In genomic region chr7:138701312-138701923, GRCh38 we compare ENCODE assay signal across 21 cellular contexts. TPM values are rescaled to one million over a fixed set of nuclear protein-coding genes. Genes with fewer than 3 reads are reported as not detected.
DNase-seq lines count a peak whose midpoint lies in the region; ATAC-seq, FAIRE-seq and TF ChIP-seq lines count a peak whose summit lies in the region.
"Had no signal": no experiment of that assay in that cellular context is flagged by ENCODE, and none has a peak within 500 bp of the region (broad histone marks: within the 10 kb centered on the region; RNA-seq: fewer than 3 reads in every experiment).

Gene SVOPL, minus strand, starts transcription at chr7:138701362. Its CDS starts 22,317 bp downstream, at chr7:138679045.

- H3K27ac Mint-ChIP-seq in T-helper 17 cell: no peak within 1 kb of the TSS
- no peak within 1 kb of the TSS for H3K27ac Mint-ChIP-seq in CD4-positive, alpha-beta T cell
- H3K27ac Mint-ChIP-seq: CD4-positive, CD25-positive, alpha-beta regulatory T cell; IgD-negative memory B cell had no signal

- H3K9ac ChIP-seq in H1 (replicated peaks in 1 of 4; ENCODE audit: extremely low read depth in 1 of 4, low read depth in 3 of 4, low read length in 3 of 4): no peak within 1 kb of the TSS

- POLR2A ChIA-PET in H1 (lab: Charles Lee; ENCODE audit: partially characterized antibody): interaction anchor here (0.7 kb wide), 1 partner anchor 78 kb away, joined by 3 read pairs; no protein-coding TSS in a partner anchor
- POLR2A ChIA-PET in CD4-positive, alpha-beta T cell (lab: Charles Lee): no interaction called here

- no peak within 1 kb of the TSS for H4K5ac ChIP-seq in H1 (ENCODE audit: insufficient read length, low read depth, low read length)

- H2BK120ac ChIP-seq in H1 (replicated peaks; ENCODE audit: low read depth, low read length): no peak within 1 kb of the TSS

- H2AK5ac ChIP-seq in H1 (ENCODE audit: low read depth, low read length): no peak within 1 kb of the TSS

- H3K14ac ChIP-seq in H1 (ENCODE audit: insufficient read length): no peak within 1 kb of the TSS

- H3K79me2 ChIP-seq in H1 (ENCODE audit: control insufficient read depth in 1 of 2, insufficient read depth in 2 of 2, low read length in 2 of 2): no peaks in the 10 kb centered on the region

- FAIRE-seq in H1 (lab: Jason Lieb, UNC): no peak
- FAIRE-seq: A204.1, GM12892, HepG2 had no signal

- no peak within 1 kb of the TSS for H4K91ac ChIP-seq in H1 (replicated peaks; ENCODE audit: insufficient read length, low read length)

- H3K27me3 ChIP-seq in H1 (replicated peaks in 1 of 4; ENCODE audit: control insufficient read depth in 3 of 4, extremely low read depth in 1 of 4, insufficient read depth in 3 of 4, low read length in 3 of 4) (no peaks in the 10 kb centered on the region), upper lobe of right lung (no peaks in the 10 kb centered on the region)
- no peaks in the 10 kb centered on the region for H3K27me3 ChIP-seq in CD4-positive, alpha-beta T cell (ENCODE audit: control insufficient read depth, insufficient read depth, low read length)
- H3K27me3 ChIP-seq: BE2C had no signal

- no peak within 1 kb of the TSS for H3K4ac ChIP-seq in H1 (replicated peaks; ENCODE audit: insufficient read length, low read depth, low read length)

- H3K9me3 ChIP-seq in H1 (ENCODE audit: insufficient read depth in 2 of 2, low read depth in 1 of 2, low read length in 1 of 2) (no peaks in the 10 kb centered on the region), upper lobe of right lung (no peaks in the 10 kb centered on the region), T-helper 17 cell (ENCODE audit: control insufficient read depth, low read length, poor library complexity, severe bottlenecking) (no peaks in the 10 kb centered on the region)
- H3K9me3 ChIP-seq in CD4-positive, alpha-beta T cell (ENCODE audit: control insufficient read depth, low read length): no peaks in the 10 kb centered on the region
- H3K9me3 ChIP-seq: BE2C, HAP-1 had no signal

- no peaks in the 10 kb centered on the region for H3K23me2 ChIP-seq in H1 (ENCODE audit: low read depth, low read length)

- H3K27ac ChIP-seq in H1 (ENCODE audit: low read depth, low read length) (no peak within 1 kb of the TSS), upper lobe of right lung (no peak within 1 kb of the TSS)
- no peak within 1 kb of the TSS for H3K27ac ChIP-seq in CD4-positive, alpha-beta T cell (ENCODE audit: low read depth, low read length)

- DNase-seq in H1 (ENCODE audit: low read depth in 1 of 2, low spot score in 2 of 2): no peak
- peak; percentile 8 for DNase-seq in pons (ENCODE audit: low spot score)
- no peak for DNase-seq in upper lobe of right lung
- DNase-seq in T-helper 17 cell: no peak
- no peak for DNase-seq in CD4-positive, alpha-beta T cell
- DNase-seq: ACHN; BE2C; C1 segment of cervical spinal cord; CD4-positive, CD25-positive, alpha-beta regulatory T cell; DMS153; DMS79; GDM1; KBM-7 had no signal

- no peak for TF ChIP-seq EP300 in H1 (IDR thresholded peaks at IDR 0.05; ENCODE audit: borderline replicate concordance in 1 of 2, low read depth in 2 of 2, low read length in 2 of 2)

- TF ChIP-seq POLR2A in H1 (IDR thresholded peaks at IDR 0.05; ENCODE audit: control extremely low read depth in 1 of 2, low read depth in 2 of 2, low read length in 2 of 2): no peak

- ATAC-seq in upper lobe of right lung (peak; percentile 26), HG03139 (IDR thresholded peaks at IDR 0.05; ENCODE audit: unreplicated experiment) (no peak), T-helper 17 cell (no peak)
- ATAC-seq in CD4-positive, alpha-beta T cell (ENCODE audit: poor library complexity): no peak
- ATAC-seq: HepG2 had no signal

- H3K4me2 ChIP-seq in H1 (ENCODE audit: insufficient read depth in 1 of 2, low read depth in 2 of 2, low read length in 2 of 2): no peak within 1 kb of the TSS

- H3K36me3 ChIP-seq in H1 (ENCODE audit: control insufficient read depth in 2 of 4, insufficient read depth in 4 of 4, low read length in 3 of 4) (no peaks in the 10 kb centered on the region), upper lobe of right lung (no peaks in the 10 kb centered on the region)
- H3K36me3 ChIP-seq: BE2C, HAP-1 had no signal

- no peak within 1 kb of the TSS for H2BK15ac ChIP-seq in H1 (ENCODE audit: low read length)

- no peak within 1 kb of the TSS for H2BK12ac ChIP-seq in H1 (ENCODE audit: low read depth, low read length)

- H3K56ac ChIP-seq in H1 (replicated peaks; ENCODE audit: insufficient read length, low read depth, low read length): no peak within 1 kb of the TSS

- H3K4me3 Mint-ChIP-seq in T-helper 17 cell: no peak within 1 kb of the TSS
- no peak within 1 kb of the TSS for H3K4me3 Mint-ChIP-seq in CD4-positive, alpha-beta T cell
- H3K4me3 Mint-ChIP-seq: CD4-positive, CD25-positive, alpha-beta regulatory T cell; IgD-negative memory B cell had no signal

- peaks cover 16% of the 10 kb centered on the region for H3K27me3 Mint-ChIP-seq in T-helper 17 cell
- H3K27me3 Mint-ChIP-seq in CD4-positive, alpha-beta T cell: no peaks in the 10 kb centered on the region
- H3K27me3 Mint-ChIP-seq: CD4-positive, CD25-positive, alpha-beta regulatory T cell; IgD-negative memory B cell had no signal

- H3K4me1 ChIP-seq in H1 (replicated peaks in 1 of 4; ENCODE audit: control insufficient read depth in 3 of 4, insufficient read depth in 4 of 4, low read length in 3 of 4) (0 out of 7 replicates have a peak, but pooled peaks cover 0 to 3% (median 0%) of the 10 kb centered on the region in 4 experiments), upper lobe of right lung (no peaks in the 10 kb centered on the region)
- H3K4me1 ChIP-seq: BE2C had no signal

- H2BK20ac ChIP-seq in H1 (ENCODE audit: low read length): no peak within 1 kb of the TSS

- no peaks in the 10 kb centered on the region for H3K79me1 ChIP-seq in H1 (ENCODE audit: low read depth, low read length)

- no peak within 1 kb of the TSS for H3K23ac ChIP-seq in H1 (ENCODE audit: insufficient read length)

- TF ChIP-seq RAD21 in H1 (IDR thresholded peaks at IDR 0.05 in 1 of 2, conservative IDR thresholded peaks at IDR 0.05 in 1 of 2; ENCODE audit: low read depth in 2 of 2, low read length in 2 of 2): no peak

- H3K4me3 ChIP-seq in H1 (ENCODE audit: extremely low read depth in 1 of 4, insufficient read depth in 2 of 4, low read depth in 3 of 4, low read length in 4 of 4) (no peak within 1 kb of the TSS), upper lobe of right lung (no peak within 1 kb of the TSS)
- H3K4me3 ChIP-seq: HAP-1 had no signal

- H3K9me3 Mint-ChIP-seq in CD4-positive, alpha-beta T cell: no peaks in the 10 kb centered on the region

- H3K18ac ChIP-seq in H1 (ENCODE audit: extremely low read depth, low read length): no peak within 1 kb of the TSS

- H4K8ac ChIP-seq in H1 (ENCODE audit: extremely low read depth, insufficient read depth, low read length): no peak within 1 kb of the TSS

- H3K36me3 Mint-ChIP-seq in T-helper 17 cell (ENCODE audit: low read depth): no peaks in the 10 kb centered on the region
- no peaks in the 10 kb centered on the region for H3K36me3 Mint-ChIP-seq in CD4-positive, alpha-beta T cell (ENCODE audit: low read depth)
- H3K36me3 Mint-ChIP-seq: CD4-positive, CD25-positive, alpha-beta regulatory T cell; IgD-negative memory B cell had no signal

- intact Hi-C loops in upper lobe of right lung (cut with DNase I): no loop called here
- intact Hi-C loops in CD4-positive, alpha-beta T cell (cut with DNase I, micrococcal nuclease): no loop called here

- WGBS in H1 (ENCODE audit: extremely low coverage in 1 of 2, insufficient coverage in 1 of 2, insufficient read length in 1 of 2, insufficient replicate concordance in 2 of 2, low coverage in 1 of 2, low lambda C conversion rate in 2 of 2, missing lambda C conversion rate in 1 of 2), 2 experiments: 80% methylated on average over 5 of the region's 5 CpGs; no CpG with 5 or more reads in 1 of the 2 experiments

- no peaks in the 10 kb centered on the region for H4K20me1 ChIP-seq in H1 (replicated peaks in 1 of 2; ENCODE audit: control insufficient read depth in 1 of 2, insufficient read depth in 2 of 2, low read length in 2 of 2)

- H2AFZ ChIP-seq in H1 (ENCODE audit: low read length): peak within 1 kb of the TSS; percentile 59; the same call in 1 of the 2 replicates

- CTCF ChIA-PET in H1 (lab: Charles Lee; ENCODE audit: partially characterized antibody): interaction anchor here (0.6 kb wide), 1 partner anchor 1054 kb away, joined by 3 read pairs; no protein-coding TSS in a partner anchor
- CTCF ChIA-PET in CD4-positive, alpha-beta T cell (lab: Charles Lee): no interaction called here

- H3K4me1 Mint-ChIP-seq in T-helper 17 cell: no peaks in the 10 kb centered on the region
- H3K4me1 Mint-ChIP-seq in CD4-positive, alpha-beta T cell (ENCODE audit: low read depth): no peaks in the 10 kb centered on the region
- H3K4me1 Mint-ChIP-seq: CD4-positive, CD25-positive, alpha-beta regulatory T cell; IgD-negative memory B cell had no signal

- no peak within 1 kb of the TSS for H2BK5ac ChIP-seq in H1 (ENCODE audit: low read depth, low read length)

- TF ChIP-seq CTCF in H1 (IDR thresholded peaks at IDR 0.05; ENCODE audit: control extremely low read depth in 1 of 3, insufficient read depth in 1 of 3, low read depth in 1 of 3, low read length in 3 of 3) (no peak), upper lobe of right lung (IDR thresholded peaks at IDR 0.05) (no peak)
- no peak for TF ChIP-seq CTCF in CD4-positive, alpha-beta T cell (IDR thresholded peaks at IDR 0.05)

TF ChIP-seq in H1, 55 proteins besides CTCF, POLR2A, EP300 and RAD21:
- TF ChIP-seq TAF1 (IDR thresholded peaks at IDR 0.05; ENCODE audit: low read depth, low read length): no peak
- no peak for TF ChIP-seq SP4 (IDR thresholded peaks at IDR 0.05; ENCODE audit: low read length)
- TF ChIP-seq SIX5 (IDR thresholded peaks at IDR 0.05; ENCODE audit: low read depth, low read length): no peak
- peak; percentile 61; the same call in 1 of the 2 replicates for TF ChIP-seq YY1 (IDR thresholded peaks at IDR 0.05; ENCODE audit: low read depth, low read length)
- no peak for TF ChIP-seq SAP30 (IDR thresholded peaks at IDR 0.05; ENCODE audit: insufficient read depth, insufficient replicate concordance, low read length)
- no peak for TF ChIP-seq SP2 (IDR thresholded peaks at IDR 0.05; ENCODE audit: low read length)
- TF ChIP-seq FOSL1 (IDR thresholded peaks at IDR 0.05; ENCODE audit: insufficient read depth, low read depth, low read length): no peak
- TF ChIP-seq CBX8 (IDR thresholded peaks at IDR 0.05; ENCODE audit: borderline replicate concordance, low read depth, low read length): no peak

RNA-seq across cellular contexts. Expression of gene SVOPL, which starts in this region (rescaled TPM):
- 1.1 TPM in 2 replicates for total RNA-seq in H1 (2021; fragmentation: NEBNext Ultra II Directional; extraction: Animal tissue kit (Norgen Biotek cat#: 25700))
- 1.4 and 2.2 TPM in 2 replicates for polyA plus RNA-seq in H1 (2011; rRNA removed)
- polyA plus RNA-seq in H1 (2011; cell fraction: cytosol; rRNA removed): 1.9 TPM
- polyA plus RNA-seq in H1 (2011; cell fraction: nucleus; rRNA removed): 2.0 TPM
- polyA plus RNA-seq in H1 (2012, experiment 1 of 2): 1.0 to 1.4 TPM (median 1.1 TPM) in 4 replicates
- polyA plus RNA-seq in H1 (2012, experiment 2 of 2): 0.50 TPM
- polyA plus RNA-seq in H1 (2013, experiment 1 of 2): 2.3 TPM
- 1.5 TPM for polyA plus RNA-seq in H1 (2013, experiment 2 of 2)
- polyA minus RNA-seq in H1 (2011; rRNA and poly(A)+ RNA removed): 1.5 and 1.8 TPM in 2 replicates
- polyA minus RNA-seq in H1 (2011; cell fraction: cytosol; rRNA and poly(A)+ RNA removed): 1.5 TPM
- polyA minus RNA-seq in H1 (2011; cell fraction: nucleus; rRNA and poly(A)+ RNA removed): 1.5 TPM
- total RNA-seq in upper lobe of right lung (0.81 TPM), T-helper 17 cell (not detected)
- not detected for total RNA-seq in CD4-positive, alpha-beta T cell
- total RNA-seq: CD4-positive, CD25-positive, alpha-beta regulatory T cell; Daoy; H4; HepG2 had no signal
- polyA plus RNA-seq: HepG2, IgD-negative memory B cell had no signal

Comparison
In these comparisons a context has a peak if more than half of its experiments do, and no peak if none do; other contexts are left out.
1. Peak in ATAC-seq in upper lobe of right lung; RNA of the gene not detected or under 1 TPM.